Comparison of ENCODE assay signal across 19 cellular contexts in the genomic region with DNA sequence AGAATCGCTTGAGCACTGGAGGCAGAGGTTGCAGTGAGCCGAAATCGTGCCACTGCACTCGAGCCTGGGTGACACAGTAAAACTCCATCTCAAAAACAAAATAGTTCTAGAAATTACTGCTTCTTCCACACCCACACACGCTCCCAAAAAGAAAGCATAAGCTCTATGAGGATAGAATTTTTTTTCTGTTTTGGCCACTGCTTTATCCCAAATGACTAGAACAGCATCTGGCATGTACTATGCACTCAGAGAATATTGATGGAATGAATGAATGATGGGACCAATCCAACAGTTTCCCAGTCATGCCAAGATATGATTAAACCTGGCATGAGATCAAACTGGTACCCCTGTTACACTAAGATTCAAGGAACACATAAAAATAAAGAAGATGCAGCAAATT.
DNase-seq lines count a peak whose midpoint lies in the region; ATAC-seq and TF ChIP-seq lines count a peak whose summit lies in the region.
"Had no signal": no experiment of that assay in that cellular context is flagged by ENCODE, and none has a peak within 500 bp of the region (broad histone marks: within the 10 kb centered on the region; RNA-seq: fewer than 3 reads in every experiment).

No MANE protein-coding gene starts in this region.

- no peak overlapping the region for H3K4me3 ChIP-seq in PC-9
- H3K4me3 ChIP-seq: A549 had no signal

- no peaks in the 10 kb centered on the region for H3K36me3 Mint-ChIP-seq in natural killer cell treated with Interleukin-12 subunit alpha and Interleukin-12 subunit beta and Interleukin-15 and Interleukin-18, amount 100 ng/mL, for 72 hours
- H3K36me3 Mint-ChIP-seq: CD4-positive, alpha-beta memory T cell had no signal

- no peak overlapping the region for H2AFZ ChIP-seq in PC-9

- 0 out of 2 replicates have a peak, but pooled peaks cover 4% of the 10 kb centered on the region for H3F3A ChIP-seq in PC-9 (ENCODE audit: insufficient read depth, low read depth)

- no peak for TF ChIP-seq CTCF in PC-9 (conservative IDR thresholded peaks at IDR 0.05)

- no peaks in the 10 kb centered on the region for H3K27me3 ChIP-seq in PC-9 (ENCODE audit: insufficient read depth, low read depth)

- intact Hi-C loops in left ventricle myocardium superior (cut with micrococcal nuclease), result no loop called here
- intact Hi-C loops in cardiac septum (cut with DNase I), result no loop called here
- intact Hi-C loops in PC-9 (cut with micrococcal nuclease; ENCODE audit: unreplicated experiment), result loop anchor here (5.0 to 10.0 kb wide), 3 partner anchors 90 to 203 kb away; no protein-coding TSS in a partner anchor

- H3K4me2 ChIP-seq in PC-9, result no peak overlapping the region
- H3K4me2 ChIP-seq: A549, SK-N-SH had no signal

- peak overlapping the region; percentile 42 for H3K27ac ChIP-seq in PC-9
- H3K27ac ChIP-seq in epithelial cell of prostate, result peak overlapping the region; percentile 84
- H3K27ac ChIP-seq: A549 had no signal

- H3K9me3 Mint-ChIP-seq in natural killer cell treated with Interleukin-12 subunit alpha and Interleukin-12 subunit beta and Interleukin-15 and Interleukin-18, amount 100 ng/mL, for 72 hours, result peaks cover 14% of the 10 kb centered on the region

- H3K27me3 Mint-ChIP-seq in natural killer cell treated with Interleukin-12 subunit alpha and Interleukin-12 subunit beta and Interleukin-15 and Interleukin-18, amount 100 ng/mL, for 72 hours, result no peaks in the 10 kb centered on the region
- H3K27me3 Mint-ChIP-seq: CD4-positive, alpha-beta memory T cell had no signal

- no peaks in the 10 kb centered on the region for H3K4me1 Mint-ChIP-seq in natural killer cell treated with Interleukin-12 subunit alpha and Interleukin-12 subunit beta and Interleukin-15 and Interleukin-18, amount 100 ng/mL, for 72 hours (ENCODE audit: low read depth in 2 of 2)
- H3K4me1 Mint-ChIP-seq: CD4-positive, alpha-beta memory T cell had no signal

- H3K4me3 Mint-ChIP-seq in natural killer cell treated with Interleukin-12 subunit alpha and Interleukin-12 subunit beta and Interleukin-15 and Interleukin-18, amount 100 ng/mL, for 72 hours, result no peak overlapping the region
- H3K4me3 Mint-ChIP-seq: CD4-positive, alpha-beta memory T cell had no signal

- DNase-seq in left ventricle myocardium superior (no peak), cardiac septum (ENCODE audit: low spot score) (no peak), PC-9 (no peak), epithelial cell of prostate (ENCODE audit: low read depth, low spot score) (no peak), pons (ENCODE audit: low spot score) (no peak), SKM-1 (lab: John Stamatoyannopoulos, UW; ENCODE audit: unreplicated experiment) (no peak)
- no peak for DNase-seq in natural killer cell treated with Interleukin-12 subunit alpha and Interleukin-12 subunit beta and Interleukin-15 and Interleukin-18, amount 100 ng/mL, for 72 hours (ENCODE audit: low spot score)
- DNase-seq: AML-193; C1 segment of cervical spinal cord; CD4-positive, alpha-beta memory T cell; DMS79 treated with DMSO at 0.1 percent for 48 hours; GF-D8; NCI-H1092; NCI-H1417 treated with DMSO at 0.1 percent for 48 hours; NCI-H1694 treated with DMSO at 0.1 percent for 48 hours; NCI-H2227 treated with DMSO at 0.1 percent for 48 hours; NCI-H510A; SK-N-SH had no signal

- no peaks in the 10 kb centered on the region for H3K36me3 ChIP-seq in PC-9 (ENCODE audit: low read depth)

- no peaks in the 10 kb centered on the region for H3K9me2 ChIP-seq in PC-9 (ENCODE audit: insufficient read depth)
- H3K9me2 ChIP-seq: SK-N-SH had no signal

- H3K9me3 ChIP-seq in PC-9 (ENCODE audit: insufficient read depth, low read depth), result no peaks in the 10 kb centered on the region
- H3K9me3 ChIP-seq: A549, SK-N-SH had no signal

- POLR2A ChIA-PET in PC-9 (lab: Charles Lee; ENCODE audit: unreplicated experiment), result no interaction called here

- no peaks in the 10 kb centered on the region for H4K20me1 ChIP-seq in PC-9 (ENCODE audit: insufficient read depth)

- H3K27ac Mint-ChIP-seq in natural killer cell treated with Interleukin-12 subunit alpha and Interleukin-12 subunit beta and Interleukin-15 and Interleukin-18, amount 100 ng/mL, for 72 hours, result no peak overlapping the region
- H3K27ac Mint-ChIP-seq: CD4-positive, alpha-beta memory T cell had no signal

- TSS peak; percentile 86 for BruUV-seq in PC-9 (replicated peaks; lab: Mats Ljungman, UMichigan)

- no peaks in the 10 kb centered on the region for H3K79me2 ChIP-seq in PC-9 (ENCODE audit: low read depth)

- peaks cover 11% of the 10 kb centered on the region for H3K4me1 ChIP-seq in PC-9 (replicated peaks; ENCODE audit: insufficient read depth)
- H3K4me1 ChIP-seq: A549 had no signal

- ATAC-seq in left ventricle myocardium superior, result peak; percentile 35
- ATAC-seq in natural killer cell treated with Interleukin-12 subunit alpha and Interleukin-12 subunit beta and Interleukin-15 and Interleukin-18, amount 100 ng/mL, for 72 hours, result no peak

- CTCF ChIA-PET in PC-9 (lab: Charles Lee), result no interaction called here
